ENCODE assay signal across 8 cellular contexts in the genomic region with DNA sequence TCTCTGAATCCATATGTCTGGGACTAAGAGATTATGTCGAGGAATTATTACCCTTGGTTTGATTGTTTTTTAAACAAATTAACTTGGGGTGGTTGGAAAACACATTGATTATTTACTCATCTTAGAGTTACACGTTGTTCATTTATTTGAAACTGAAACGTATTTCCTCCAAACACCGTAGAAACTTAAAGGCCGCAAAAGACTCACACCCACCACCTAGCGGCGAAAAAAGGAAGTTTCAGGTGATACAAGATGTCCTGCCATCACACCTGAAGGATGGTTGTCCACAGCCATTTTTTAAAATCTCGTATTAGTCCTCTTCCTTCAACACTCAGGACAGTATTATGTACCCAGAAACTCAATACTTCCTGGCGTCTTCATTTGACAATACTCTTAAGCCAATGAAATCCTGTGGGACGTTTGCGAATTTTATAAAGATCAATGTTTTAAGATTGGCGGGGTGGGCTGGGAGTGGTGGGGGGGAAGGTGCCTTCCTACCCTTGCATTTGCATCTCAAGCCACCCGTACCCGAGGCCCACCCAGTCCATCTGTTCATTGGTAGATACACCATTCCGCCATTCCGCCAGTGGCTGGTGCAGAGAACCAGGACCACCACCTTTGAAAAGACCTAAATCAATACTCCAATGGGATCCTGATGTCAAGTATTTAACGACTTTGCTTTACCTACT. TPM values are rescaled to one million over a fixed set of nuclear protein-coding genes. Genes with fewer than 3 reads are reported as not detected.
DNase-seq lines count a peak whose midpoint lies in the region; TF ChIP-seq lines count a peak whose summit lies in the region.

No MANE protein-coding gene starts in this region.

- H2AK5ac ChIP-seq in mesendoderm (ENCODE audit: low read length) = no peak overlapping the region

- no peak overlapping the region for H3K4me2 ChIP-seq in mesendoderm (ENCODE audit: low read length)

- no peak overlapping the region for H2BK120ac ChIP-seq in mesendoderm (ENCODE audit: low read depth, low read length)

- intact Hi-C loops in colonic mucosa (cut with DNase I) = loop anchor here (1.0 kb wide), 1 partner anchor 64 kb away; no protein-coding TSS in a partner anchor

- H2BK15ac ChIP-seq in mesendoderm (replicated peaks; ENCODE audit: low read depth) = no peak overlapping the region

- no peaks in the 10 kb centered on the region for H3K36me3 ChIP-seq in colonic mucosa
- H3K36me3 ChIP-seq in mesendoderm (ENCODE audit: control insufficient read depth, insufficient read depth, low read length) = no peaks in the 10 kb centered on the region

- H2BK5ac ChIP-seq in mesendoderm (ENCODE audit: low read length) = no peak overlapping the region

- no peak overlapping the region for H3K23ac ChIP-seq in mesendoderm (ENCODE audit: low read length)

- no CpG with 5 or more reads among the region's 17 CpGs for WGBS in mesendoderm (ENCODE audit: extremely low coverage, insufficient coverage, low lambda C conversion rate)

- DNase-seq in A172 (ENCODE audit: low spot score) (peak; percentile 66), NCI-H2081 treated with DMSO at 0.1 percent for 48 hours (lab: John Stamatoyannopoulos, UW) (peak; percentile 1), colonic mucosa (peak; percentile 92), mesendoderm (peak; percentile 83), cortex of kidney (lab: John Stamatoyannopoulos, UW) (no peak)
- peak; percentile 68 to 75 for DNase-seq in activated CD4-positive, alpha-beta T cell treated with anti-CD3 and anti-CD28 coated beads for 24 hours (ENCODE audit: low read depth in 2 of 2)
- DNase-seq in stimulated activated CD8-positive, alpha-beta memory T cell treated with anti-CD3 and anti-CD28 coated beads, Interleukin-2, amount 100 ng/mL, for 1 hour (ENCODE audit: low read depth in 2 of 2) = peak; percentile 59 to 63

- peaks cover 11% of the 10 kb centered on the region for H3K79me2 ChIP-seq in mesendoderm (ENCODE audit: control insufficient read depth, insufficient read depth, low read length)

- H3K9me3 ChIP-seq in colonic mucosa = no peaks in the 10 kb centered on the region

- no peak overlapping the region for H4K5ac ChIP-seq in mesendoderm (ENCODE audit: low read length)

- H3K56ac ChIP-seq in mesendoderm (ENCODE audit: low read length) = peak overlapping the region; percentile 28

- no peak overlapping the region for H4K8ac ChIP-seq in mesendoderm (ENCODE audit: low read depth, low read length)

- peaks cover 5% of the 10 kb centered on the region for H3K4me1 ChIP-seq in colonic mucosa
- H3K4me1 ChIP-seq in mesendoderm (ENCODE audit: control insufficient read depth, low read depth, low read length) = no peaks in the 10 kb centered on the region

- H3K27me3 ChIP-seq in colonic mucosa (no peaks in the 10 kb centered on the region), mesendoderm (ENCODE audit: insufficient read depth, low read length, poor library complexity) (no peaks in the 10 kb centered on the region)

- peak; percentile 68 for TF ChIP-seq CTCF in GM12874 (IDR thresholded peaks at IDR 0.05; ENCODE audit: insufficient read depth, low read depth, low read length)
- TF ChIP-seq CTCF in colonic mucosa (IDR thresholded peaks at IDR 0.05) = peak; percentile 93

- H3K4ac ChIP-seq in mesendoderm (ENCODE audit: low read depth, low read length) = no peak overlapping the region

- no peak overlapping the region for H3K9ac ChIP-seq in colonic mucosa (ENCODE audit: low read depth in 2 of 2, low read length in 2 of 2)
- no peak overlapping the region for H3K9ac ChIP-seq in mesendoderm (ENCODE audit: low read length)

- H3K18ac ChIP-seq in mesendoderm (ENCODE audit: low read length) = no peak overlapping the region

- no peaks in the 10 kb centered on the region for H3K79me1 ChIP-seq in mesendoderm (ENCODE audit: low read length)

- H3K27ac ChIP-seq in colonic mucosa (peak overlapping the region; percentile 95), mesendoderm (ENCODE audit: low read depth, low read length) (no peak overlapping the region)

- H3K4me3 ChIP-seq in colonic mucosa = no peak overlapping the region
- no peak overlapping the region for H3K4me3 ChIP-seq in mesendoderm (ENCODE audit: low read length)

RNA-seq across cellular contexts. Expression of gene LCOR, which starts 1.4 kb away (rescaled TPM):
- total RNA-seq in A172 (2014; rRNA removed; shearing (Covaris generic)) = 15.4 and 15.8 TPM in 2 replicates
- total RNA-seq in colonic mucosa = 10 to 100 TPM; 58.6 to 73.1 TPM
- 8.5 TPM for polyA plus RNA-seq in mesendoderm (2013, experiment 1 of 2)
- 8.0 TPM for polyA plus RNA-seq in mesendoderm (2013, experiment 2 of 2)
